Comparison of ENCODE assay signal across 1 cellular context in genomic region chr3:122793568-122794416, GRCh38.
TF ChIP-seq lines count a peak whose summit lies in the region.

Gene HSPBAP1 (minus strand): TSS chr3:122793831. CDS start chr3:122793680, 151 bp downstream.

TF ChIP-seq in H1, 55 proteins besides CTCF, POLR2A, EP300 and RAD21 (continued from another document):
- TF ChIP-seq BACH1 (IDR thresholded peaks at IDR 0.05; ENCODE audit: low read length) = no peak; the same call in 1 of the 2 replicates
- no peak for TF ChIP-seq TCF12 (IDR thresholded peaks at IDR 0.05; ENCODE audit: low read depth, low read length)
- TF ChIP-seq EZH2 (IDR thresholded peaks at IDR 0.05; ENCODE audit: low read depth, low read length, severe bottlenecking) = no peak
- no peak for TF ChIP-seq ZNF274 (IDR thresholded peaks at IDR 0.05; ENCODE audit: borderline replicate concordance, extremely low read depth, low read length)
- TF ChIP-seq SRF (IDR thresholded peaks at IDR 0.05; ENCODE audit: low read depth, low read length) = no peak
- TF ChIP-seq HDAC6 (IDR thresholded peaks at IDR 0.05; ENCODE audit: low read depth, low read length) = no peak
- no peak for TF ChIP-seq SIRT6 (IDR thresholded peaks at IDR 0.05; ENCODE audit: low read length)
- no peak for TF ChIP-seq JUN (IDR thresholded peaks at IDR 0.05; ENCODE audit: low read depth, low read length)
- peak; percentile 64; the same call in 1 of the 2 replicates for TF ChIP-seq JUND (IDR thresholded peaks at IDR 0.05; ENCODE audit: low read length)
- no peak for TF ChIP-seq SAP30 (IDR thresholded peaks at IDR 0.05; ENCODE audit: insufficient read depth, insufficient replicate concordance, low read length)
- TF ChIP-seq GABPA (IDR thresholded peaks at IDR 0.05; ENCODE audit: borderline replicate concordance, insufficient read depth, low read length) = no peak
- TF ChIP-seq EGR1 (IDR thresholded peaks at IDR 0.05; ENCODE audit: borderline replicate concordance, low read depth, low read length) = no peak
- no peak for TF ChIP-seq NRF1 (IDR thresholded peaks at IDR 0.05; ENCODE audit: low read depth, low read length)
- peak; percentile 47 for TF ChIP-seq RNF2 (IDR thresholded peaks at IDR 0.05; ENCODE audit: borderline replicate concordance, low read depth, low read length, missing control alignments, poor library complexity, severe bottlenecking)
- TF ChIP-seq SUZ12 (IDR thresholded peaks at IDR 0.05; ENCODE audit: low read length) = no peak
- TF ChIP-seq, protein P1, sequence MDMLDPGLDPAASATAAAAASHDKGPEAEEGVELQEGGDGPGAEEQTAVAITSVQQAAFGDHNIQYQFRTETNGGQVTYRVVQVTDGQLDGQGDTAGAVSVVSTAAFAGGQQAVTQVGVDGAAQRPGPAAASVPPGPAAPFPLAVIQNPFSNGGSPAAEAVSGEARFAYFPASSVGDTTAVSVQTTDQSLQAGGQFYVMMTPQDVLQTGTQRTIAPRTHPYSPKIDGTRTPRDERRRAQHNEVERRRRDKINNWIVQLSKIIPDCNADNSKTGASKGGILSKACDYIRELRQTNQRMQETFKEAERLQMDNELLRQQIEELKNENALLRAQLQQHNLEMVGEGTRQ (IDR thresholded peaks at IDR 0.05; ENCODE audit: low read length) = peak; percentile 99
- no peak for TF ChIP-seq CHD2 (IDR thresholded peaks at IDR 0.05; ENCODE audit: low read length)
- TF ChIP-seq RBBP5 (IDR thresholded peaks at IDR 0.05; ENCODE audit: borderline replicate concordance, low read depth, low read length) = peak; percentile 86
- peak; percentile 99 for TF ChIP-seq E2F6 (IDR thresholded peaks at IDR 0.05)
- no peak for TF ChIP-seq CHD1 (IDR thresholded peaks at IDR 0.05; ENCODE audit: low read depth, low read length)
- no peak for TF ChIP-seq MAFK (IDR thresholded peaks at IDR 0.05; ENCODE audit: low read depth, low read length)
- TF ChIP-seq TBP (IDR thresholded peaks at IDR 0.05; ENCODE audit: low read depth, low read length) = peak; percentile 69
- TF ChIP-seq CHD7 (IDR thresholded peaks at IDR 0.05; ENCODE audit: insufficient replicate concordance, low read length) = no peak
- no peak for TF ChIP-seq ATF2 (IDR thresholded peaks at IDR 0.05; ENCODE audit: low read length)
- TF ChIP-seq GTF2F1 (IDR thresholded peaks at IDR 0.05; ENCODE audit: borderline replicate concordance, low read depth, low read length) = peak; percentile 62
- TF ChIP-seq CTBP2 (IDR thresholded peaks at IDR 0.05; ENCODE audit: borderline replicate concordance, insufficient read depth, insufficient read length, low read length) = no peak
- TF ChIP-seq, protein P2, sequence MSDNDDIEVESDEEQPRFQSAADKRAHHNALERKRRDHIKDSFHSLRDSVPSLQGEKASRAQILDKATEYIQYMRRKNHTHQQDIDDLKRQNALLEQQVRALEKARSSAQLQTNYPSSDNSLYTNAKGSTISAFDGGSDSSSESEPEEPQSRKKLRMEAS (IDR thresholded peaks at IDR 0.05) = peak; percentile 98
- TF ChIP-seq KDM5A (IDR thresholded peaks at IDR 0.05; ENCODE audit: low read length) = no peak
- TF ChIP-seq NANOG (IDR thresholded peaks at IDR 0.05; ENCODE audit: insufficient read depth, low read depth, low read length, poor library complexity, severe bottlenecking) = no peak
- TF ChIP-seq, protein P3, sequence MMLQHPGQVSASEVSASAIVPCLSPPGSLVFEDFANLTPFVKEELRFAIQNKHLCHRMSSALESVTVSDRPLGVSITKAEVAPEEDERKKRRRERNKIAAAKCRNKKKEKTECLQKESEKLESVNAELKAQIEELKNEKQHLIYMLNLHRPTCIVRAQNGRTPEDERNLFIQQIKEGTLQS (IDR thresholded peaks at IDR 0.05; ENCODE audit: insufficient read depth, low read depth, low read length) = peak; percentile 95
- no peak for TF ChIP-seq CEBPB (IDR thresholded peaks at IDR 0.05; ENCODE audit: low read depth, low read length)
- TF ChIP-seq POU5F1 (IDR thresholded peaks at IDR 0.05; ENCODE audit: low read depth, low read length) = no peak
- peak; percentile 71 for TF ChIP-seq TAF1 (IDR thresholded peaks at IDR 0.05; ENCODE audit: low read depth, low read length)
